In genomic region chr7:70035509-70035908, GRCh38 we compare ENCODE assay signal across 25 cellular contexts.
"Had no signal": no experiment of that assay in that cellular context is flagged by ENCODE, and none has a peak within 500 bp of the region (broad histone marks: within the 10 kb centered on the region; RNA-seq: fewer than 3 reads in every experiment).

No MANE protein-coding gene starts in this region.

- H3K4me3 Mint-ChIP-seq: activated CD4-positive, alpha-beta T cell treated with anti-CD3 and anti-CD28 coated beads, Interleukin-2, amount 10 ng/mL, durations not matched to agents 24 days and 14 days; activated CD8-positive, alpha-beta T cell treated with anti-CD3 and anti-CD28 coated beads for 36 hours; activated naive CD4-positive, alpha-beta T cell treated with anti-CD3 and anti-CD28 coated beads, Interleukin-2, amount 50 U/mL, for 24 hours; activated naive CD8-positive, alpha-beta T cell treated with anti-CD3 and anti-CD28 coated beads, Interleukin-2, amount 10 ng/mL, durations not matched to agents 7 days and 5 days; activated T-cell treated with anti-CD3 and anti-CD28 coated beads, Interleukin-2, amount 50 U/mL, for 72 hours; T-helper 1 cell treated with Interleukin-12 subunit alpha and Interleukin-12 subunit beta and Interleukin-4 antibody, amounts not matched to agents 30 μg/mL and 1 μg/mL, for 36 hours; T-helper 2 cell treated with Interferon-gamma antibody and Interleukin-4, amounts not matched to agents 5 μg/mL and 100 μg/mL, for 36 hours had no signal

- H3K27me3 Mint-ChIP-seq: activated CD4-positive, alpha-beta T cell treated with anti-CD3 and anti-CD28 coated beads, Interleukin-2, amount 10 ng/mL, durations not matched to agents 24 days and 14 days; activated CD8-positive, alpha-beta T cell treated with anti-CD3 and anti-CD28 coated beads for 36 hours; activated naive CD4-positive, alpha-beta T cell treated with anti-CD3 and anti-CD28 coated beads, Interleukin-2, amount 50 U/mL, for 24 hours; activated naive CD8-positive, alpha-beta T cell treated with anti-CD3 and anti-CD28 coated beads, Interleukin-2, amount 10 ng/mL, durations not matched to agents 7 days and 5 days had no signal

- ATAC-seq: activated CD8-positive, alpha-beta T cell treated with anti-CD3 and anti-CD28 coated beads for 36 hours; activated T-cell treated with anti-CD3 and anti-CD28 coated beads, Interleukin-2, amount 50 U/mL, for 72 hours; body of pancreas; K562 had no signal

- H3K9me3 Mint-ChIP-seq: activated CD4-positive, alpha-beta T cell treated with anti-CD3 and anti-CD28 coated beads, Interleukin-2, amount 10 ng/mL, durations not matched to agents 24 days and 14 days; activated CD8-positive, alpha-beta T cell treated with anti-CD3 and anti-CD28 coated beads for 36 hours; activated naive CD4-positive, alpha-beta T cell treated with anti-CD3 and anti-CD28 coated beads, Interleukin-2, amount 50 U/mL, for 24 hours; activated naive CD8-positive, alpha-beta T cell treated with anti-CD3 and anti-CD28 coated beads, Interleukin-2, amount 10 ng/mL, durations not matched to agents 7 days and 5 days; activated T-cell treated with anti-CD3 and anti-CD28 coated beads, Interleukin-2, amount 50 U/mL, for 72 hours; activated T-helper 2 cell treated with anti-CD3 and anti-CD28 coated beads, Interferon-gamma antibody, Interleukin-2, Interleukin-4, amounts not matched to agents 10 μg/mL and 5 μg/mL and 100 μg/mL, durations not matched to agents 14 hours and 24 hours and 36 hours; T-helper 1 cell treated with Interleukin-12 subunit alpha and Interleukin-12 subunit beta and Interleukin-4 antibody, amounts not matched to agents 30 μg/mL and 1 μg/mL, for 36 hours; T-helper 2 cell treated with Interferon-gamma antibody and Interleukin-4, amounts not matched to agents 5 μg/mL and 100 μg/mL, for 36 hours had no signal

- H3K4me1 Mint-ChIP-seq: activated CD4-positive, alpha-beta T cell treated with anti-CD3 and anti-CD28 coated beads, Interleukin-2, amount 10 ng/mL, durations not matched to agents 24 days and 14 days; activated naive CD4-positive, alpha-beta T cell treated with anti-CD3 and anti-CD28 coated beads, Interleukin-2, amount 50 U/mL, for 24 hours; activated naive CD8-positive, alpha-beta T cell treated with anti-CD3 and anti-CD28 coated beads, Interleukin-2, amount 10 ng/mL, durations not matched to agents 7 days and 5 days had no signal

- H3K36me3 Mint-ChIP-seq: activated naive CD4-positive, alpha-beta T cell treated with anti-CD3 and anti-CD28 coated beads, Interleukin-2, amount 50 U/mL, for 24 hours; activated naive CD8-positive, alpha-beta T cell treated with anti-CD3 and anti-CD28 coated beads, Interleukin-2, amount 10 ng/mL, durations not matched to agents 7 days and 5 days had no signal

- H3K27ac Mint-ChIP-seq: activated CD4-positive, alpha-beta T cell treated with anti-CD3 and anti-CD28 coated beads, Interleukin-2, amount 10 ng/mL, durations not matched to agents 24 days and 14 days; activated CD8-positive, alpha-beta T cell treated with anti-CD3 and anti-CD28 coated beads for 36 hours; activated naive CD4-positive, alpha-beta T cell treated with anti-CD3 and anti-CD28 coated beads, Interleukin-2, amount 50 U/mL, for 24 hours; activated naive CD8-positive, alpha-beta T cell treated with anti-CD3 and anti-CD28 coated beads, Interleukin-2, amount 10 ng/mL, durations not matched to agents 7 days and 5 days; activated T-cell treated with anti-CD3 and anti-CD28 coated beads, Interleukin-2, amount 50 U/mL, for 72 hours; activated T-helper 2 cell treated with anti-CD3 and anti-CD28 coated beads, Interferon-gamma antibody, Interleukin-2, Interleukin-4, amounts not matched to agents 10 μg/mL and 5 μg/mL and 100 μg/mL, durations not matched to agents 14 hours and 24 hours and 36 hours; T-helper 1 cell treated with Interleukin-12 subunit alpha and Interleukin-12 subunit beta and Interleukin-4 antibody, amounts not matched to agents 30 μg/mL and 1 μg/mL, for 36 hours; T-helper 2 cell treated with Interferon-gamma antibody and Interleukin-4, amounts not matched to agents 5 μg/mL and 100 μg/mL, for 36 hours had no signal

- DNase-seq: activated CD4-positive, alpha-beta T cell treated with anti-CD3 and anti-CD28 coated beads, Interleukin-2, amount 10 ng/mL, durations not matched to agents 24 days and 14 days; activated CD4-positive, alpha-beta T cell treated with anti-CD3 and anti-CD28 coated beads, Interleukin-2, amount 50 U/mL, for 4 hours; activated CD8-positive, alpha-beta T cell treated with anti-CD3 and anti-CD28 coated beads for 36 hours; activated gamma-delta T cell; activated naive CD4-positive, alpha-beta T cell treated with Interleukin-2 at 50 U/mL for 16 hours; activated naive CD8-positive, alpha-beta T cell treated with anti-CD3 and anti-CD28 coated beads, Interleukin-2, amount 10 ng/mL, durations not matched to agents 7 days and 5 days; activated T-cell treated with anti-CD3 and anti-CD28 coated beads, Interleukin-2, amount 50 U/mL, for 1 hour; activated T-cell treated with anti-CD3 and anti-CD28 coated beads, Interleukin-2, amount 50 U/mL, for 72 hours; body of pancreas; caudate nucleus; IMR-90; NCI-H1105; NCI-H1417 treated with DMSO at 0.1 percent for 48 hours; NCI-H187 treated with DMSO at 0.1 percent for 48 hours; NCI-H2081; NCI-H226; NCI-H446 treated with DMSO at 0.1 percent for 48 hours; PC-9; SHP77; SJCRH30 had no signal
